ENCODE assay signal across 1 cellular context in genomic region chr6:81752969-81753708, GRCh38.
TF ChIP-seq lines count a peak whose summit lies in the region.

No MANE protein-coding gene starts in this region.

TF ChIP-seq in HepG2, 621 proteins besides CTCF, POLR2A, EP300 and RAD21 (continued from another document and continues in another):
- TF ChIP-seq TRIM22 (IDR thresholded peaks at IDR 0.05) = no peak
- TF ChIP-seq LRRFIP1 (CRISPR knock-in tag; conservative IDR thresholded peaks at IDR 0.05) = no peak
- no peak for TF ChIP-seq ATM (IDR thresholded peaks at IDR 0.05; ENCODE audit: borderline replicate concordance)
- no peak for TF ChIP-seq SSRP1 (CRISPR knock-in tag; IDR thresholded peaks at IDR 0.05)
- TF ChIP-seq YY1 (IDR thresholded peaks at IDR 0.05; ENCODE audit: insufficient read depth, insufficient replicate concordance, low read depth, low read length) = peak; percentile 68
- TF ChIP-seq ZNF180 (CRISPR knock-in tag; IDR thresholded peaks at IDR 0.05; ENCODE audit: borderline replicate concordance, low read depth) = peak; percentile 31; the same call in 1 of the 2 replicates
- TF ChIP-seq RFXANK (CRISPR knock-in tag; IDR thresholded peaks at IDR 0.05) = peak; percentile 72; the same call in 1 of the 2 replicates
- no peak; the same call in 1 of the 2 replicates for TF ChIP-seq GATAD2A (CRISPR knock-in tag; IDR thresholded peaks at IDR 0.05)
- no peak for TF ChIP-seq HHEX (CRISPR knock-in tag; IDR thresholded peaks at IDR 0.05)
- no peak; the same call in 1 of the 2 replicates for TF ChIP-seq FOSL2 (CRISPR knock-in tag; IDR thresholded peaks at IDR 0.05)
- no peak; the same call in 1 of the 2 replicates for TF ChIP-seq NCOR1 (IDR thresholded peaks at IDR 0.05; ENCODE audit: borderline replicate concordance, low read length)
- 0 out of 2 replicates have a peak, but pooled peaks have one; percentile 41 for TF ChIP-seq ZGPAT (CRISPR knock-in tag; IDR thresholded peaks at IDR 0.05)
- TF ChIP-seq ZNF414 (CRISPR knock-in tag; IDR thresholded peaks at IDR 0.05) = no peak
- no peak for TF ChIP-seq ZNF841 (CRISPR knock-in tag; IDR thresholded peaks at IDR 0.05; ENCODE audit: borderline replicate concordance)
- TF ChIP-seq GLI4 (CRISPR knock-in tag; IDR thresholded peaks at IDR 0.05; ENCODE audit: borderline replicate concordance) = no peak
- no peak for TF ChIP-seq HNRNPH1 (optimal IDR thresholded peaks at IDR 0.05; ENCODE audit: low read depth, low read length)
- no peak for TF ChIP-seq IKZF1 (IDR thresholded peaks at IDR 0.05)
- no peak for TF ChIP-seq ZNF598 (CRISPR knock-in tag; IDR thresholded peaks at IDR 0.05; ENCODE audit: borderline replicate concordance)
- no peak for TF ChIP-seq CEBPB (IDR thresholded peaks at IDR 0.05; ENCODE audit: borderline replicate concordance, low read depth, low read length)
- no peak for TF ChIP-seq ZNF773 (CRISPR knock-in tag; IDR thresholded peaks at IDR 0.05; ENCODE audit: borderline replicate concordance)
- TF ChIP-seq ZNF468 (CRISPR knock-in tag; IDR thresholded peaks at IDR 0.05) = no peak; the same call in 1 of the 2 replicates
- no peak for TF ChIP-seq ZNF639 (CRISPR knock-in tag; conservative IDR thresholded peaks at IDR 0.05)
- peak; percentile 81; the same call in 1 of the 2 replicates for TF ChIP-seq ZNF367 (CRISPR knock-in tag; IDR thresholded peaks at IDR 0.05; ENCODE audit: borderline replicate concordance)
- TF ChIP-seq FOXP1 (IDR thresholded peaks at IDR 0.05) = no peak
- no peak for TF ChIP-seq FOXP1 (CRISPR knock-in tag; IDR thresholded peaks at IDR 0.05)
- peak; percentile 82 for TF ChIP-seq ZNF503 (CRISPR knock-in tag; IDR thresholded peaks at IDR 0.05)
- TF ChIP-seq HNF1A (IDR thresholded peaks at IDR 0.05; ENCODE audit: low read depth) = no peak
- peak; percentile 64; the same call in 1 of the 2 replicates for TF ChIP-seq HNF1A (CRISPR knock-in tag; IDR thresholded peaks at IDR 0.05; ENCODE audit: borderline replicate concordance)
- peak; percentile 93; the same call in 1 of the 2 replicates for TF ChIP-seq MLXIP (CRISPR knock-in tag; IDR thresholded peaks at IDR 0.05; ENCODE audit: borderline replicate concordance)
- peak; percentile 49; the same call in 1 of the 2 replicates for TF ChIP-seq ZNF512B (CRISPR knock-in tag; IDR thresholded peaks at IDR 0.05; ENCODE audit: borderline replicate concordance)
- no peak for TF ChIP-seq GRHL1 (CRISPR knock-in tag; conservative IDR thresholded peaks at IDR 0.05)
- no peak for TF ChIP-seq RFX1 (IDR thresholded peaks at IDR 0.05)
- TF ChIP-seq ZNF350 (CRISPR knock-in tag; IDR thresholded peaks at IDR 0.05; ENCODE audit: borderline replicate concordance, low read depth) = no peak
- TF ChIP-seq GATA4 (IDR thresholded peaks at IDR 0.05; ENCODE audit: borderline replicate concordance, low read depth) = peak; percentile 53; the same call in 1 of the 2 replicates
- TF ChIP-seq TOE1 (CRISPR knock-in tag; IDR thresholded peaks at IDR 0.05) = no peak; the same call in 1 of the 2 replicates
- no peak for TF ChIP-seq SMAD1 (CRISPR knock-in tag; IDR thresholded peaks at IDR 0.05; ENCODE audit: borderline replicate concordance, low read depth)
- no peak for TF ChIP-seq ELF1 (CRISPR knock-in tag; IDR thresholded peaks at IDR 0.05)
